15 cellular contexts compared by ENCODE assay signal in genomic region chr1:164765557-164765956, GRCh38.
DNase-seq lines count a peak whose midpoint lies in the region; TF ChIP-seq lines count a peak whose summit lies in the region.
"Had no signal": no experiment of that assay in that cellular context is flagged by ENCODE, and none has a peak within 500 bp of the region (broad histone marks: within the 10 kb centered on the region; RNA-seq: fewer than 3 reads in every experiment).

No MANE protein-coding gene starts in this region.

- H3K4me2 ChIP-seq in mammary epithelial cell (ENCODE audit: insufficient read depth, low read depth, low read length): peak overlapping the region; percentile 6
- no peak overlapping the region for H3K4me2 ChIP-seq in mesenchymal stem cell (ENCODE audit: low read length, poor library complexity, severe bottlenecking)

- peak overlapping the region; percentile 94 for H2AK5ac ChIP-seq in mesenchymal stem cell (ENCODE audit: low read length, severe bottlenecking)

- peak overlapping the region; percentile 46 for H4K91ac ChIP-seq in mesenchymal stem cell (ENCODE audit: low read length)

- H3K27ac Mint-ChIP-seq in activated T-cell treated with anti-CD3 and anti-CD28 coated beads, Interleukin-2, amount 50 U/mL, for 24 hours: no peak overlapping the region
- H3K27ac Mint-ChIP-seq: T-helper 1 cell treated with Interleukin-12 subunit alpha and Interleukin-12 subunit beta and Interleukin-4 antibody, amounts not matched to agents 30 μg/mL and 1 μg/mL, for 36 hours had no signal

- CTCF ChIA-PET in mammary epithelial cell (lab: Charles Lee; ENCODE audit: low non-redundant PET): interaction anchor here (0.6 kb wide), 1 partner anchor 308 kb away, joined by 4 read pairs; no protein-coding TSS in a partner anchor

- dilution Hi-C loops in mammary epithelial cell (cut with HindIII; ENCODE audit: low sequenced_read_pairs): no loop called here

- peak overlapping the region in 1 of 2 experiments; percentile 50 for H2BK12ac ChIP-seq in mesenchymal stem cell (ENCODE audit: low read length in 2 of 2)

- H2BK120ac ChIP-seq in mesenchymal stem cell (ENCODE audit: low read depth, low read length): no peak overlapping the region

- intact Hi-C loops in mammary epithelial cell (cut with micrococcal nuclease): no loop called here

- H3K9me3 ChIP-seq in mammary epithelial cell (replicated peaks; ENCODE audit: insufficient read depth, low read length) (no peaks in the 10 kb centered on the region), mesenchymal stem cell (ENCODE audit: control insufficient read depth, low read length) (no peaks in the 10 kb centered on the region), HAP-1 (no peaks in the 10 kb centered on the region)
- H3K9me3 ChIP-seq: mucosa of descending colon had no signal

- H3K27ac ChIP-seq in mammary epithelial cell (ENCODE audit: insufficient read depth, low read depth, low read length): no peak overlapping the region
- H3K27ac ChIP-seq in mesenchymal stem cell (ENCODE audit: low read length, poor library complexity, severe bottlenecking): peak overlapping the region; percentile 73

- H3K18ac ChIP-seq in mesenchymal stem cell (ENCODE audit: low read depth in 1 of 2, low read length in 2 of 2): no peak overlapping the region

- H3K4me1 Mint-ChIP-seq in activated T-cell treated with anti-CD3 and anti-CD28 coated beads, Interleukin-2, amount 50 U/mL, for 24 hours (ENCODE audit: low read depth): no peaks in the 10 kb centered on the region

- H2AFZ ChIP-seq in mammary epithelial cell (ENCODE audit: low read depth, low read length) (peak overlapping the region; percentile 29), mesenchymal stem cell (ENCODE audit: low read depth, low read length) (no peak overlapping the region)

- H3K4me3 ChIP-seq in mammary epithelial cell (replicated peaks in 1 of 3; ENCODE audit: insufficient read depth in 1 of 3, low read depth in 2 of 3, low read length in 3 of 3) (no peak overlapping the region), mesenchymal stem cell (ENCODE audit: insufficient read depth in 1 of 2, low read depth in 1 of 2, low read length in 2 of 2) (no peak overlapping the region), HAP-1 (no peak overlapping the region)
- H3K4me3 ChIP-seq: mucosa of descending colon had no signal

- no peak for TF ChIP-seq CTCF in mammary epithelial cell (conservative IDR thresholded peaks at IDR 0.05 in 1 of 2, IDR thresholded peaks at IDR 0.05 in 1 of 2; ENCODE audit: extremely low read depth in 1 of 2, insufficient read depth in 1 of 2, low read depth in 1 of 2, low read length in 2 of 2)

- no peaks in the 10 kb centered on the region for H3K36me3 ChIP-seq in mammary epithelial cell (ENCODE audit: insufficient read depth, low read length)
- H3K36me3 ChIP-seq in mesenchymal stem cell (ENCODE audit: control insufficient read depth in 1 of 2, insufficient read depth in 2 of 2, low read depth in 1 of 2, low read length in 2 of 2): no peaks in the 10 kb centered on the region
- no peaks in the 10 kb centered on the region for H3K36me3 ChIP-seq in HAP-1 (replicated peaks)

- no peaks in the 10 kb centered on the region for H3K79me2 ChIP-seq in mammary epithelial cell (ENCODE audit: insufficient read depth, low read length)

- peak overlapping the region; percentile 82 for H2BK5ac ChIP-seq in mesenchymal stem cell (ENCODE audit: low read depth, low read length, poor library complexity, severe bottlenecking)

- H3K4me3 Mint-ChIP-seq in activated T-cell treated with anti-CD3 and anti-CD28 coated beads, Interleukin-2, amount 50 U/mL, for 24 hours: no peak overlapping the region
- H3K4me3 Mint-ChIP-seq: H9; T-helper 1 cell treated with Interleukin-12 subunit alpha and Interleukin-12 subunit beta and Interleukin-4 antibody, amounts not matched to agents 30 μg/mL and 1 μg/mL, for 36 hours had no signal

- H3K23ac ChIP-seq in mesenchymal stem cell (ENCODE audit: low read length in 2 of 2): no peak overlapping the region

- no peaks in the 10 kb centered on the region for H3K36me3 Mint-ChIP-seq in activated T-cell treated with anti-CD3 and anti-CD28 coated beads, Interleukin-2, amount 50 U/mL, for 24 hours (ENCODE audit: low read depth)

- H3K79me1 ChIP-seq in mesenchymal stem cell (replicated peaks; ENCODE audit: low read length, poor library complexity, severe bottlenecking): peaks cover 4% of the 10 kb centered on the region

- no peak overlapping the region for H3K9ac ChIP-seq in mammary epithelial cell (ENCODE audit: insufficient read depth, low read length)
- peak overlapping the region; percentile 80 for H3K9ac ChIP-seq in mesenchymal stem cell (ENCODE audit: low read length)

- DNase-seq in A172 (ENCODE audit: low spot score) (peak; percentile 89), HPDE6-E6E7 (ENCODE audit: extremely low spot score) (peak; percentile 37), mammary epithelial cell (peak; percentile 77), mesenchymal stem cell (peak; percentile 93), activated gamma-delta T cell treated with Interleukin-2 at 50 U/mL for 16 hours (no peak), HAP-1 (ENCODE audit: low spot score in 2 of 2) (no peak), mucosa of gallbladder (ENCODE audit: low spot score) (no peak)
- no peak for DNase-seq in activated T-cell treated with anti-CD3 and anti-CD28 coated beads, Interleukin-2, amount 50 U/mL, for 24 hours
- DNase-seq: activated T-cell treated with anti-CD3 and anti-CD28 coated beads, Interleukin-2, amount 50 U/mL, for 1 hour; C1 segment of cervical spinal cord; H9; mucosa of descending colon; NCI-H524 treated with DMSO at 0.1 percent for 48 hours; stimulated activated CD4-positive, alpha-beta T cell treated with anti-CD3 and anti-CD28 coated beads, Interleukin-4, amount 100 ng/mL, for 1 hour had no signal

- in situ Hi-C loops in mammary epithelial cell (cut with MboI; ENCODE audit: low sequenced_read_pairs in 2 of 2) (no loop called here), HAP-1 (cut with MboI; ENCODE audit: low sequenced_read_pairs) (no loop called here)

- peak overlapping the region; percentile 50 for H4K8ac ChIP-seq in mesenchymal stem cell (ENCODE audit: low read length)

- no peaks in the 10 kb centered on the region for H3K27me3 Mint-ChIP-seq in activated T-cell treated with anti-CD3 and anti-CD28 coated beads, Interleukin-2, amount 50 U/mL, for 24 hours

- H3K14ac ChIP-seq in mesenchymal stem cell (ENCODE audit: low read length in 2 of 2): no peak overlapping the region

- no peaks in the 10 kb centered on the region for H3K9me3 Mint-ChIP-seq in activated T-cell treated with anti-CD3 and anti-CD28 coated beads, Interleukin-2, amount 50 U/mL, for 24 hours
- H3K9me3 Mint-ChIP-seq: H9; T-helper 1 cell treated with Interleukin-12 subunit alpha and Interleukin-12 subunit beta and Interleukin-4 antibody, amounts not matched to agents 30 μg/mL and 1 μg/mL, for 36 hours had no signal

- no TSS peak for BruUV-seq in mammary epithelial cell (replicated peaks; lab: Mats Ljungman, UMichigan)

- H4K20me1 ChIP-seq in mammary epithelial cell (ENCODE audit: insufficient read depth, low read length): no peaks in the 10 kb centered on the region

- no peak overlapping the region for H2BK15ac ChIP-seq in mesenchymal stem cell (ENCODE audit: low read depth, poor library complexity, severe bottlenecking)

- no peaks in the 10 kb centered on the region for H3K27me3 ChIP-seq in mammary epithelial cell (ENCODE audit: insufficient read depth, low read length)
- H3K27me3 ChIP-seq in mesenchymal stem cell (ENCODE audit: control insufficient read depth in 1 of 2, insufficient read depth in 1 of 2, low read length in 2 of 2): no peaks in the 10 kb centered on the region
- no peaks in the 10 kb centered on the region for H3K27me3 ChIP-seq in HAP-1 (ENCODE audit: low read depth)

- peaks cover 16% of the 10 kb centered on the region for H3K4me1 ChIP-seq in mammary epithelial cell (ENCODE audit: insufficient read depth, low read length)
- peaks cover 8% of the 10 kb centered on the region for H3K4me1 ChIP-seq in mesenchymal stem cell (ENCODE audit: control insufficient read depth, insufficient read depth, low read depth, low read length)
- H3K4me1 ChIP-seq in HAP-1: no peaks in the 10 kb centered on the region

- H3K4ac ChIP-seq in mesenchymal stem cell (ENCODE audit: low read depth in 1 of 2, low read length in 2 of 2): peak overlapping the region in 1 of 2 experiments; percentile 6

Comparison
In these comparisons a context has a peak if more than half of its experiments do, and no peak if none do; other contexts are left out.
1. DNase-seq: peak in A172 (single experiment), HPDE6-E6E7 (single experiment), mammary epithelial cell (single experiment) and mesenchymal stem cell (single experiment); none in activated gamma-delta T cell treated with Interleukin-2 at 50 U/mL for 16 hours (single experiment), HAP-1 (0 of 2), mucosa of gallbladder (single experiment) and activated T-cell treated with anti-CD3 and anti-CD28 coated beads, Interleukin-2, amount 50 U/mL, for 24 hours (single experiment).